Comparison of ENCODE assay signal across 12 cellular contexts in genomic region chr15:100925480-100925879, GRCh38. TPM values are rescaled to one million over a fixed set of nuclear protein-coding genes. Genes with fewer than 3 reads are reported as not detected.
DNase-seq lines count a peak whose midpoint lies in the region; ATAC-seq, FAIRE-seq and TF ChIP-seq lines count a peak whose summit lies in the region.
"Had no signal": no experiment of that assay in that cellular context is flagged by ENCODE, and none has a peak within 500 bp of the region (broad histone marks: within the 10 kb centered on the region; RNA-seq: fewer than 3 reads in every experiment).

No MANE protein-coding gene starts in this region.

- H3K79me2 ChIP-seq in OCI-LY1 (ENCODE audit: insufficient read depth, low read length) (peaks cover 14% of the 10 kb centered on the region), GM12878 (ENCODE audit: control insufficient read depth, insufficient read depth, low read length) (peaks cover 60% of the 10 kb centered on the region), smooth muscle cell (ENCODE audit: low read depth) (no peaks in the 10 kb centered on the region)

- no peaks in the 10 kb centered on the region for H3K9me3 ChIP-seq in OCI-LY1 (ENCODE audit: low read length)
- H3K9me3 ChIP-seq in GM12878 (replicated peaks; ENCODE audit: control insufficient read depth, insufficient read depth, low read length) = no peaks in the 10 kb centered on the region
- no peaks in the 10 kb centered on the region for H3K9me3 ChIP-seq in mucosa of descending colon
- H3K9me3 ChIP-seq in smooth muscle cell (replicated peaks; ENCODE audit: low read depth) = no peaks in the 10 kb centered on the region
- H3K9me3 ChIP-seq: A549 had no signal

- no peak overlapping the region for H3K27ac Mint-ChIP-seq in activated naive CD8-positive, alpha-beta T cell treated with anti-CD3 and anti-CD28 coated beads, Interleukin-2, amount 50 U/mL, for 24 hours
- H3K27ac Mint-ChIP-seq: CD8-positive, alpha-beta memory T cell had no signal

- CTCF ChIA-PET in GM12878 (lab: Yijun Ruan, JAX) = interaction anchor here (4.7 to 5.1 kb wide), 2 partner anchors 17 to 83 kb away, joined by 39 to 51 read pairs; no protein-coding TSS in a partner anchor

- DNase-seq in GM12878 (ENCODE audit: low read depth, low spot score) (no peak), mucosa of descending colon (no peak), Right ventricle myocardium superior (no peak), smooth muscle cell (lab: John Stamatoyannopoulos, UW; ENCODE audit: unreplicated experiment) (no peak)
- no peak for DNase-seq in activated naive CD8-positive, alpha-beta T cell treated with anti-CD3 and anti-CD28 coated beads, Interleukin-2, amount 50 U/mL, for 24 hours
- DNase-seq: CD8-positive, alpha-beta memory T cell; GM23248 had no signal

- H3K4me2 ChIP-seq in OCI-LY1 (ENCODE audit: low read length) (no peak overlapping the region; the same call in 1 of the 2 replicates), GM12878 (ENCODE audit: control insufficient read depth, insufficient read depth) (no peak overlapping the region), smooth muscle cell (no peak overlapping the region)
- H3K4me2 ChIP-seq: A549 had no signal

- H3K27ac ChIP-seq in OCI-LY1 (ENCODE audit: low read depth, low read length, poor library complexity, severe bottlenecking) = peak overlapping the region; percentile 96
- H3K27ac ChIP-seq in GM12878 (ENCODE audit: control insufficient read depth, insufficient read depth) = no peak overlapping the region
- no peak overlapping the region for H3K27ac ChIP-seq in smooth muscle cell (ENCODE audit: low read depth)
- H3K27ac ChIP-seq: A549, GM23248, HL-60 had no signal

- WGBS in GM12878 (ENCODE audit: insufficient coverage, insufficient replicate concordance, low lambda C conversion rate, missing lambda C conversion rate) = 97% methylated on average over 8 of the region's 8 CpGs
- WGBS in smooth muscle cell (ENCODE audit: low lambda C conversion rate) = 93% methylated on average over 8 of the region's 8 CpGs

- no peaks in the 10 kb centered on the region for H3K9me2 ChIP-seq in OCI-LY1 (ENCODE audit: low read depth, low read length)

- no peak for TF ChIP-seq POLR2A in GM12878 (IDR thresholded peaks at IDR 0.05; ENCODE audit: low read depth, low read length)

- no peak for ATAC-seq in GM12878
- peak; percentile 87 for ATAC-seq in mucosa of descending colon
- ATAC-seq in Right ventricle myocardium superior (ENCODE audit: poor library complexity) = no peak
- ATAC-seq in activated naive CD8-positive, alpha-beta T cell treated with anti-CD3 and anti-CD28 coated beads, Interleukin-2, amount 50 U/mL, for 24 hours = no peak

- no peaks in the 10 kb centered on the region for H3K36me3 Mint-ChIP-seq in activated naive CD8-positive, alpha-beta T cell treated with anti-CD3 and anti-CD28 coated beads, Interleukin-2, amount 50 U/mL, for 24 hours (ENCODE audit: low read depth)
- H3K36me3 Mint-ChIP-seq: CD8-positive, alpha-beta memory T cell had no signal

- H3K27me3 ChIP-seq in OCI-LY1 (ENCODE audit: insufficient read depth, low read length) (no peaks in the 10 kb centered on the region), GM12878 (replicated peaks in 1 of 2; ENCODE audit: control insufficient read depth in 2 of 2, insufficient read depth in 2 of 2, low read length in 1 of 2) (no peaks in the 10 kb centered on the region), smooth muscle cell (ENCODE audit: low read depth) (peaks cover 21% of the 10 kb centered on the region)

- TF ChIP-seq EP300 in GM12878 (IDR thresholded peaks at IDR 0.05; ENCODE audit: borderline replicate concordance in 1 of 2, control insufficient read depth in 1 of 2, low read depth in 2 of 2, low read length in 2 of 2) = no peak

- H4K20me1 ChIP-seq in OCI-LY1 (ENCODE audit: insufficient read depth, low read length) (no peaks in the 10 kb centered on the region), GM12878 (ENCODE audit: control insufficient read depth, insufficient read depth) (no peaks in the 10 kb centered on the region), smooth muscle cell (ENCODE audit: low read depth) (no peaks in the 10 kb centered on the region)

- no peak for TF ChIP-seq RAD21 in GM12878 (IDR thresholded peaks at IDR 0.05; ENCODE audit: insufficient read depth, low read depth, low read length)

- no peak for FAIRE-seq in GM12878 (lab: Jason Lieb, UNC)
- FAIRE-seq: A549, GM18507, H54 had no signal

- peaks cover 75% of the 10 kb centered on the region for H3K36me3 ChIP-seq in OCI-LY1 (ENCODE audit: insufficient read depth, low read length)
- peaks cover 14 to 23% of the 10 kb centered on the region in 2 experiments for H3K36me3 ChIP-seq in GM12878 (ENCODE audit: control insufficient read depth in 2 of 2, insufficient read depth in 2 of 2, low read length in 1 of 2)
- H3K36me3 ChIP-seq in mucosa of descending colon (ENCODE audit: low read depth) = no peaks in the 10 kb centered on the region
- no peaks in the 10 kb centered on the region for H3K36me3 ChIP-seq in smooth muscle cell (ENCODE audit: low read depth)

- H3K4me1 ChIP-seq in OCI-LY1 (ENCODE audit: insufficient read depth, low read length, severe bottlenecking) = peaks cover 98% of the 10 kb centered on the region
- H3K4me1 ChIP-seq in GM12878 (ENCODE audit: control insufficient read depth, insufficient read depth, low read length) = peaks cover 57% of the 10 kb centered on the region
- peaks cover 18% of the 10 kb centered on the region for H3K4me1 ChIP-seq in mucosa of descending colon (ENCODE audit: low read depth)
- peaks cover 4% of the 10 kb centered on the region for H3K4me1 ChIP-seq in smooth muscle cell (ENCODE audit: low read depth)

- no peak overlapping the region for H3K9ac ChIP-seq in OCI-LY1 (ENCODE audit: low read length)
- no peak overlapping the region for H3K9ac ChIP-seq in GM12878 (ENCODE audit: control insufficient read depth, insufficient read depth, low read length)
- H3K9ac ChIP-seq in smooth muscle cell (ENCODE audit: low read depth) = no peak overlapping the region
- H3K9ac ChIP-seq: GM23248 had no signal

- TF ChIP-seq CTCF in OCI-LY1 (IDR thresholded peaks at IDR 0.05; ENCODE audit: low read length) (no peak), GM12878 (IDR thresholded peaks at IDR 0.05 in 2 of 3, conservative IDR thresholded peaks at IDR 0.05 in 1 of 3; ENCODE audit: control insufficient read depth in 2 of 3, extremely low read depth in 1 of 3, insufficient read depth in 1 of 3, low read depth in 3 of 3, low read length in 3 of 3) (no peak), mucosa of descending colon (IDR thresholded peaks at IDR 0.05) (no peak), smooth muscle cell (IDR thresholded peaks at IDR 0.05; ENCODE audit: borderline replicate concordance, insufficient read depth, poor library complexity, severe bottlenecking) (no peak)

- RAD21 ChIA-PET in GM12878 (lab: Charles Lee; ENCODE audit: unreplicated experiment) = interaction anchor here (1.0 to 2.7 kb wide), 2 partner anchors 9 to 83 kb away, joined by 3 to 8 read pairs; no protein-coding TSS in a partner anchor

- SMC1A ChIA-PET in GM12878 (lab: Charles Lee; ENCODE audit: uncharacterized antibody, unreplicated experiment) = interaction anchor here (1.1 to 3.7 kb wide), 3 partner anchors 17 to 82 kb away, joined by 3 to 55 read pairs (median 8); no protein-coding TSS in a partner anchor

- H3K4me3 ChIP-seq in OCI-LY1 (ENCODE audit: low read depth, low read length, poor library complexity, severe bottlenecking) (no peak overlapping the region), GM12878 (no peak overlapping the region), mucosa of descending colon (no peak overlapping the region), smooth muscle cell (no peak overlapping the region)
- H3K4me3 ChIP-seq: A549, GM23248 had no signal

- H3F3A ChIP-seq in OCI-LY1 (ENCODE audit: insufficient read depth, low read length) (0 out of 2 replicates have a peak, but pooled peaks cover 10% of the 10 kb centered on the region), smooth muscle cell (ENCODE audit: low read depth) (no peaks in the 10 kb centered on the region)

- H3K4me3 Mint-ChIP-seq in activated naive CD8-positive, alpha-beta T cell treated with anti-CD3 and anti-CD28 coated beads, Interleukin-2, amount 50 U/mL, for 24 hours = no peak overlapping the region
- H3K4me3 Mint-ChIP-seq: CD8-positive, alpha-beta memory T cell had no signal

- no peaks in the 10 kb centered on the region for H3K9me3 Mint-ChIP-seq in activated naive CD8-positive, alpha-beta T cell treated with anti-CD3 and anti-CD28 coated beads, Interleukin-2, amount 50 U/mL, for 24 hours
- H3K9me3 Mint-ChIP-seq: CD8-positive, alpha-beta memory T cell had no signal

- POLR2A ChIA-PET in GM12878 (lab: Charles Lee) = no interaction called here

- BruUV-seq in GM12878 (replicated peaks; lab: Mats Ljungman, UMichigan) = TSS peak; percentile 10

- H3K27me3 Mint-ChIP-seq in activated naive CD8-positive, alpha-beta T cell treated with anti-CD3 and anti-CD28 coated beads, Interleukin-2, amount 50 U/mL, for 24 hours = peaks cover 30% of the 10 kb centered on the region

- intact Hi-C loops in GM12878 (cut with micrococcal nuclease; ENCODE audit: unreplicated experiment) = no loop called here
- intact Hi-C loops in mucosa of descending colon (cut with DNase I, micrococcal nuclease) = no loop called here
- intact Hi-C loops in Right ventricle myocardium superior (cut with DNase I) = loop anchor here (10.0 kb wide), 1 partner anchor 339 kb away; no protein-coding TSS in a partner anchor

- H2AFZ ChIP-seq in OCI-LY1 (ENCODE audit: low read length) (no peak overlapping the region), GM12878 (ENCODE audit: control insufficient read depth, low read depth, low read length) (no peak overlapping the region), smooth muscle cell (ENCODE audit: low read depth) (no peak overlapping the region)
- H2AFZ ChIP-seq: GM23248 had no signal

- H3K4me1 Mint-ChIP-seq in activated naive CD8-positive, alpha-beta T cell treated with anti-CD3 and anti-CD28 coated beads, Interleukin-2, amount 50 U/mL, for 24 hours = peaks cover 17% of the 10 kb centered on the region

- in situ Hi-C loops in GM12878 (cut with MboI) = loop anchor here (25.0 kb wide), 1 partner anchor 1413 kb away; no protein-coding TSS in a partner anchor

RNA-seq across cellular contexts. Expression of gene LRRK1, which starts 6.3 kb away (rescaled TPM):
- total RNA-seq in GM12878 (2013; cell fraction: nucleolus; rRNA removed) = 120 and 150 TPM in 2 replicates
- total RNA-seq in GM12878 (2014; rRNA removed) (15.6 and 23.0 TPM in 2 replicates), GM12878 (2014; rRNA removed; fragmentation: Illumina TruSeq; extraction: Trizol) (13.1 and 13.5 TPM in 2 replicates), GM12878 (2021) (51.5 and 58.3 TPM in 2 replicates), mucosa of descending colon (10 to 100 TPM; 43.7 to 60.1 (median 50.6) TPM), Right ventricle myocardium superior (3.0 TPM), smooth muscle cell (0.85 and 1.6 TPM in 2 replicates)
- 14.1 TPM for polyA plus RNA-seq in GM12878 (2011; ENCODE audit: low read depth)
- polyA plus RNA-seq in GM12878 (2011; rRNA removed) (14.0 and 23.0 TPM in 2 replicates), GM12878 (2014; fragmentation: Illumina TruSeq; extraction: Trizol) (14.8 and 17.5 TPM in 2 replicates), GM12878 (2014; fragmentation: Nextera tagmentation; extraction: Ambion mirVana) (1 to 10 TPM; 2.2 to 2.7 TPM), GM12878 (2014; rRNA removed) (29.9 and 33.8 TPM in 2 replicates), GM12878 (2016; fragmentation: Nextera tagmentation; extraction: Ambion mirVana) (10 to 100 TPM; 13.9 to 18.3 TPM), smooth muscle cell (1.1 and 2.7 TPM in 2 replicates)
- 20.3 and 21.9 TPM in 2 replicates for polyA plus RNA-seq in GM12878 (2011; cell fraction: cytosol; rRNA removed)
- polyA plus RNA-seq in GM12878 (2011; cell fraction: nucleus; rRNA removed) = 82.2 and 90.7 TPM in 2 replicates
- 29.5 and 30.8 TPM in 2 replicates for polyA plus RNA-seq in GM12878 (2012)
- polyA minus RNA-seq in GM12878 (2011; rRNA and poly(A)+ RNA removed) = 26.7 and 37.6 TPM in 2 replicates
- polyA minus RNA-seq in GM12878 (2011; cell fraction: cytosol; rRNA and poly(A)+ RNA removed) = 14.2 and 22.7 TPM in 2 replicates
- 60.9 and 92.6 TPM in 2 replicates for polyA minus RNA-seq in GM12878 (2011; cell fraction: nucleus; rRNA and poly(A)+ RNA removed)
- polyA plus RNA-seq: CD8-positive, alpha-beta memory T cell had no signal

RNA-seq across cellular contexts. Expression of gene ALDH1A3, which starts 45.8 kb away (rescaled TPM):
- not detected in 2 replicates for total RNA-seq in GM12878 (2013; cell fraction: nucleolus; rRNA removed)
- total RNA-seq in GM12878 (2014; rRNA removed) = 0.05 and 0.06 TPM in 2 replicates
- 0.14 and 0.22 TPM in 2 replicates for total RNA-seq in GM12878 (2014; rRNA removed; fragmentation: Illumina TruSeq; extraction: Trizol)
- 0.23 and 0.45 TPM in 2 replicates for total RNA-seq in GM12878 (2021)
- not detected for polyA plus RNA-seq in GM12878 (2011; ENCODE audit: low read depth)
- polyA plus RNA-seq in GM12878 (2011; rRNA removed) = 0.69 and 1.0 TPM in 2 replicates
- polyA plus RNA-seq in GM12878 (2011; cell fraction: cytosol; rRNA removed) = 0.32 and 0.43 TPM in 2 replicates
- 0.97 and 1.3 TPM in 2 replicates for polyA plus RNA-seq in GM12878 (2011; cell fraction: nucleus; rRNA removed)
- polyA plus RNA-seq in GM12878 (2012) = 0.27 and 0.31 TPM in 2 replicates
- polyA plus RNA-seq in GM12878 (2014; fragmentation: Illumina TruSeq; extraction: Trizol) = 0.12 TPM in 1 of 2 replicates, not detected in the other
- polyA plus RNA-seq in GM12878 (2014; fragmentation: Nextera tagmentation; extraction: Ambion mirVana) = under 1 TPM; 0.09 to 0.14 TPM
- polyA plus RNA-seq in GM12878 (2014; rRNA removed) = 0.13 and 0.16 TPM in 2 replicates
- under 1 TPM; 0.21 to 0.37 TPM for polyA plus RNA-seq in GM12878 (2016; fragmentation: Nextera tagmentation; extraction: Ambion mirVana)
- polyA minus RNA-seq in GM12878 (2011; rRNA and poly(A)+ RNA removed) = 0.44 and 0.82 TPM in 2 replicates
- not detected in 2 replicates for polyA minus RNA-seq in GM12878 (2011; cell fraction: cytosol; rRNA and poly(A)+ RNA removed)
- polyA minus RNA-seq in GM12878 (2011; cell fraction: nucleus; rRNA and poly(A)+ RNA removed) = 1.2 and 3.0 TPM in 2 replicates
- 10 to 100 TPM in 2 of 3 donors, 1 to 10 TPM in 1; 4.7 to 18.0 (median 12.9) TPM for total RNA-seq in mucosa of descending colon
- 2.9 TPM for total RNA-seq in Right ventricle myocardium superior
- 1.2 and 1.6 TPM in 2 replicates for total RNA-seq in smooth muscle cell
- 0.45 and 1.3 TPM in 2 replicates for polyA plus RNA-seq in smooth muscle cell
- total RNA-seq: CD8-positive, alpha-beta memory T cell had no signal
- polyA plus RNA-seq: CD8-positive, alpha-beta memory T cell had no signal
